In genomic region chr11:33690290-33691050, GRCh38 we compare ENCODE assay signal across 8 cellular contexts. TPM values are rescaled to one million over a fixed set of nuclear protein-coding genes. Genes with fewer than 3 reads are reported as not detected.
DNase-seq lines count a peak whose midpoint lies in the region; ATAC-seq, FAIRE-seq and TF ChIP-seq lines count a peak whose summit lies in the region.

No MANE protein-coding gene starts in this region.

- H3K4me3 ChIP-seq in K562 (no peak overlapping the region), kidney epithelial cell (ENCODE audit: low read depth, low read length) (no peak overlapping the region), subcutaneous abdominal adipose tissue (ENCODE audit: low read depth in 1 of 5, low read length in 5 of 5) (peak overlapping the region in 1 of 5 donors; percentile 1)

- no peaks in the 10 kb centered on the region for H3K9me1 ChIP-seq in K562 (ENCODE audit: control insufficient read depth, insufficient read depth, low read length)

- FAIRE-seq in HTR-8/SVneo (lab: Jason Lieb, UNC) (peak; percentile 80), K562 (lab: Jason Lieb, UNC) (peak; percentile 64)

- H3K36me3 ChIP-seq in K562 (ENCODE audit: control insufficient read depth, insufficient read depth, low read length) = no peaks in the 10 kb centered on the region
- no peaks in the 10 kb centered on the region for H3K36me3 ChIP-seq in kidney epithelial cell (ENCODE audit: control insufficient read depth, insufficient read depth, low read length)
- no peaks in the 10 kb centered on the region for H3K36me3 ChIP-seq in subcutaneous abdominal adipose tissue (ENCODE audit: control insufficient read depth in 5 of 5, insufficient read depth in 5 of 5, low read length in 5 of 5)

- peaks cover 5 to 10% of the 10 kb centered on the region in 2 experiments; a peak in 4 of 5 replicates for H3K4me1 ChIP-seq in K562 (replicated peaks in 1 of 2; ENCODE audit: control insufficient read depth in 2 of 2, insufficient read depth in 2 of 2, low read length in 2 of 2)
- peaks cover 10 to 73% (median 34%) of the 10 kb centered on the region in 5 donors for H3K4me1 ChIP-seq in subcutaneous abdominal adipose tissue (ENCODE audit: control insufficient read depth in 5 of 5, insufficient read depth in 5 of 5, low read length in 5 of 5)

- TF ChIP-seq POLR2A in K562 (conservative IDR thresholded peaks at IDR 0.05) = no peak

- ATAC-seq in K562 = peak; percentile 56

- peak; percentile 47; the same call in 1 of the 2 replicates for TF ChIP-seq EP300 in K562 (IDR thresholded peaks at IDR 0.05; ENCODE audit: low read length)

- no peaks in the 10 kb centered on the region for H3K79me2 ChIP-seq in K562 (ENCODE audit: control insufficient read depth, insufficient read depth, low read length)

- peak; percentile 62 for DNase-seq in HTR-8/SVneo (ENCODE audit: insufficient read length, low spot score)
- DNase-seq in K562 (ENCODE audit: extremely low read depth in 1 of 4, low spot score in 3 of 4) = peak in 1 of 4 experiments; percentile 41
- peak; percentile 98 for DNase-seq in kidney epithelial cell (ENCODE audit: low read depth)
- no peak for DNase-seq in NCI-H82 treated with DMSO at 0.1 percent for 48 hours (lab: John Stamatoyannopoulos, UW; ENCODE audit: unreplicated experiment)
- no peak for DNase-seq in activated naive CD4-positive, alpha-beta T cell treated with anti-CD3 and anti-CD28 coated beads, Interleukin-2, amount 50 U/mL, for 16 hours
- DNase-seq in KBM-7 = no peak
- no peak for DNase-seq in NCI-H2107 (lab: John Stamatoyannopoulos, UW)

- H4K20me1 ChIP-seq in K562 (replicated peaks; ENCODE audit: control insufficient read depth, insufficient read depth, low read length) = no peaks in the 10 kb centered on the region

- H3K27me3 ChIP-seq in K562 (ENCODE audit: control insufficient read depth in 2 of 2, insufficient read depth in 2 of 2, low read length in 2 of 2) (peaks cover under 1 to 26% of the 10 kb centered on the region in 2 experiments; a peak in 4 of 5 replicates), kidney epithelial cell (ENCODE audit: control insufficient read depth, insufficient read depth, low read length) (no peaks in the 10 kb centered on the region), subcutaneous abdominal adipose tissue (ENCODE audit: control insufficient read depth in 5 of 5, insufficient read depth in 4 of 5, low read length in 5 of 5) (peaks cover 0 to 3% (median 0%) of the 10 kb centered on the region in 5 donors)

- TF ChIP-seq CTCF in K562 (IDR thresholded peaks at IDR 0.05 in 2 of 3, conservative IDR thresholded peaks at IDR 0.05 in 1 of 3; ENCODE audit: insufficient read depth in 2 of 3, low read depth in 1 of 3, low read length in 3 of 3) = no peak
- no peak for TF ChIP-seq CTCF in kidney epithelial cell (IDR thresholded peaks at IDR 0.05; ENCODE audit: insufficient read depth, low read length, poor library complexity, severe bottlenecking)

- intact Hi-C loops in K562 (cut with micrococcal nuclease) = no loop called here

- no TSS peak for BruUV-seq in K562 (replicated peaks; lab: Mats Ljungman, UMichigan)

- H3K9me3 ChIP-seq in K562 (replicated peaks; ENCODE audit: control insufficient read depth, insufficient read depth, low read depth, low read length) (no peaks in the 10 kb centered on the region), subcutaneous abdominal adipose tissue (ENCODE audit: control insufficient read depth in 5 of 5, low read length in 5 of 5) (peaks cover 0 to 4% (median 0%) of the 10 kb centered on the region in 5 donors)

- in situ Hi-C loops in K562 (cut with MboI) = no loop called here
- in situ Hi-C loops in KBM-7 (cut with MboI; ENCODE audit: low pct_unique_long_range_greater_than_20kb, low sequenced_read_pairs) = loop anchor here (25.0 kb wide), 1 partner anchor 328 kb away; no protein-coding TSS in a partner anchor

- POLR2A ChIA-PET in K562 (lab: Yijun Ruan, JAX) = interaction anchor here (0.6 to 2.0 kb wide), 3 partner anchors 10 to 678 kb away, joined by 3 to 7 read pairs (median 5); no protein-coding TSS in a partner anchor

- peak overlapping the region; percentile 12; the same call in 1 of the 2 replicates for H2AFZ ChIP-seq in K562 (ENCODE audit: low read depth, low read length)

- CTCF ChIA-PET in K562 (lab: Yijun Ruan, JAX; ENCODE audit: low intra/inter-chr PET ratio) = interaction anchor here (1.3 kb wide), 1 partner anchor 730 kb away, joined by 3 read pairs; no protein-coding TSS in a partner anchor

- H3K27ac ChIP-seq in K562 (ENCODE audit: extremely low read depth, low read depth, low read length) (no peak overlapping the region), subcutaneous abdominal adipose tissue (ENCODE audit: low read depth, low read length) (peak overlapping the region; percentile 96)

- WGBS in K562 (ENCODE audit: insufficient coverage, low coverage, missing lambda C conversion rate) = 5% methylated on average over 8 of the region's 8 CpGs

- no peak overlapping the region for H3K4me2 ChIP-seq in K562 (ENCODE audit: insufficient read depth, low read length)

- no peak for TF ChIP-seq RAD21 in K562 (CRISPR knock-in tag; conservative IDR thresholded peaks at IDR 0.05 in 1 of 2, IDR thresholded peaks at IDR 0.05 in 1 of 2)

- H3K9ac ChIP-seq in K562 (ENCODE audit: insufficient read depth in 1 of 2, low read depth in 2 of 2, low read length in 2 of 2) = no peak overlapping the region
- peak overlapping the region in 4 of 5 donors; percentile 5 to 94 (median 50) for H3K9ac ChIP-seq in subcutaneous abdominal adipose tissue (ENCODE audit: low read length in 5 of 5)

TF ChIP-seq in K562, 482 proteins besides CTCF, POLR2A, EP300 and RAD21 (continues in another document):
- 0 out of 2 replicates have a peak, but pooled peaks have one; percentile 20 for TF ChIP-seq HMBOX1 (IDR thresholded peaks at IDR 0.05)
- 0 out of 2 replicates have a peak, but pooled peaks have one; percentile 44 for TF ChIP-seq JUND (IDR thresholded peaks at IDR 0.05; ENCODE audit: borderline replicate concordance, low read depth, low read length)
- TF ChIP-seq JUND (tag; IDR thresholded peaks at IDR 0.05; ENCODE audit: borderline replicate concordance, low read depth, low read length) = no peak
- peak; percentile 23; the same call in 1 of the 2 replicates for TF ChIP-seq CTBP1 (IDR thresholded peaks at IDR 0.05; ENCODE audit: borderline replicate concordance)
- TF ChIP-seq RBM39 (optimal IDR thresholded peaks at IDR 0.05; ENCODE audit: low read depth, low read length) = no peak
- no peak for TF ChIP-seq MAZ (CRISPR knock-in tag; conservative IDR thresholded peaks at IDR 0.05 in 1 of 2, IDR thresholded peaks at IDR 0.05 in 1 of 2)
- TF ChIP-seq ZNF311 (CRISPR knock-in tag; IDR thresholded peaks at IDR 0.05) = no peak
- TF ChIP-seq DACH1 (IDR thresholded peaks at IDR 0.05; ENCODE audit: partially characterized antibody) = no peak
- no peak for TF ChIP-seq CHD2 (IDR thresholded peaks at IDR 0.05; ENCODE audit: low read depth, low read length)
- TF ChIP-seq TRIM28 (IDR thresholded peaks at IDR 0.05) = no peak
- no peak for TF ChIP-seq CBX3 (IDR thresholded peaks at IDR 0.05; ENCODE audit: borderline replicate concordance in 1 of 2, low read length in 2 of 2)

RNA-seq across cellular contexts. Expression of gene C11orf91, which starts 10.2 kb away (rescaled TPM):
- total RNA-seq in K562 (2011; cell fraction: chromatin; rRNA removed; ENCODE audit: low replicate concordance) = not detected in 2 replicates
- total RNA-seq in K562 (2011; cell fraction: nucleolus; rRNA removed) = not detected in 2 replicates
- not detected in 2 replicates for total RNA-seq in K562 (2011; cell fraction: nucleoplasm; rRNA removed)
- total RNA-seq in K562 (2014; rRNA removed) (not detected in 2 replicates), K562 (2014; rRNA removed; fragmentation: Illumina TruSeq; extraction: Trizol) (not detected in 2 replicates), K562 (2015; rRNA removed; fragmentation: Illumina TruSeq; extraction: Trizol) (not detected in 2 replicates), K562 (2021) (not detected in 2 replicates), kidney epithelial cell (not detected in 2 replicates)
- polyA plus RNA-seq in K562 (2011; rRNA removed) (not detected in 2 replicates), K562 (2014; fragmentation: Illumina TruSeq; extraction: Trizol) (not detected in 2 replicates), K562 (2014; fragmentation: Nextera tagmentation; extraction: Ambion mirVana) (not detected), K562 (2014; rRNA removed) (not detected in 2 replicates)
- not detected in 2 replicates for polyA plus RNA-seq in K562 (2011; cell fraction: cytosol; rRNA removed)
- polyA plus RNA-seq in K562 (2011; cell fraction: nucleus; rRNA removed) = not detected in 2 replicates
- polyA plus RNA-seq in K562 (2012) = not detected in 2 replicates
- not detected in 2 replicates for polyA minus RNA-seq in K562 (2011; rRNA and poly(A)+ RNA removed)
- polyA minus RNA-seq in K562 (2011; cell fraction: cytosol; rRNA and poly(A)+ RNA removed) = not detected in 2 replicates
- polyA minus RNA-seq in K562 (2011; cell fraction: nucleus; rRNA and poly(A)+ RNA removed) = not detected in 2 replicates

RNA-seq across cellular contexts. Expression of gene CD59, which starts 45.8 kb away (rescaled TPM):
- total RNA-seq in K562 (2011; cell fraction: chromatin; rRNA removed; ENCODE audit: low replicate concordance) = 143 and 169 TPM in 2 replicates
- total RNA-seq in K562 (2011; cell fraction: nucleolus; rRNA removed) = 151 TPM in 2 replicates
- total RNA-seq in K562 (2011; cell fraction: nucleoplasm; rRNA removed) = 143 and 167 TPM in 2 replicates
- total RNA-seq in K562 (2014; rRNA removed) (38.1 and 59.9 TPM in 2 replicates), K562 (2014; rRNA removed; fragmentation: Illumina TruSeq; extraction: Trizol) (155 and 191 TPM in 2 replicates), K562 (2015; rRNA removed; fragmentation: Illumina TruSeq; extraction: Trizol) (95.2 and 104 TPM in 2 replicates), K562 (2021) (171 and 173 TPM in 2 replicates), kidney epithelial cell (468 and 469 TPM in 2 replicates)
- polyA plus RNA-seq in K562 (2011; rRNA removed) (235 and 338 TPM in 2 replicates), K562 (2014; fragmentation: Illumina TruSeq; extraction: Trizol) (218 and 230 TPM in 2 replicates), K562 (2014; fragmentation: Nextera tagmentation; extraction: Ambion mirVana) (100 to 1,000 TPM; 283 to 287 TPM), K562 (2014; rRNA removed) (125 and 146 TPM in 2 replicates)
- polyA plus RNA-seq in K562 (2011; cell fraction: cytosol; rRNA removed) = 175 and 195 TPM in 2 replicates
- polyA plus RNA-seq in K562 (2011; cell fraction: nucleus; rRNA removed) = 82.1 and 94.2 TPM in 2 replicates
- polyA plus RNA-seq in K562 (2012) = 117 and 172 TPM in 2 replicates
- polyA minus RNA-seq in K562 (2011; rRNA and poly(A)+ RNA removed) = 172 and 217 TPM in 2 replicates
- polyA minus RNA-seq in K562 (2011; cell fraction: cytosol; rRNA and poly(A)+ RNA removed) = 39.2 and 67.7 TPM in 2 replicates
- polyA minus RNA-seq in K562 (2011; cell fraction: nucleus; rRNA and poly(A)+ RNA removed) = 23.2 and 27.7 TPM in 2 replicates

Comparison
In these comparisons a context has a peak if more than half of its experiments do, and no peak if none do; other contexts are left out.
1. DNase-seq: peak in HTR-8/SVneo (single experiment) and kidney epithelial cell (single experiment); none in NCI-H82 treated with DMSO at 0.1 percent for 48 hours (single experiment), activated naive CD4-positive, alpha-beta T cell treated with anti-CD3 and anti-CD28 coated beads, Interleukin-2, amount 50 U/mL, for 16 hours (single experiment), KBM-7 (single experiment) and NCI-H2107 (single experiment).
2. H3K9ac ChIP-seq: peak in subcutaneous abdominal adipose tissue (4 of 5); none in K562 (0 of 2).